14 cellular contexts compared by ENCODE assay signal in genomic region chr22:39463931-39464390, GRCh38. TPM values are rescaled to one million over a fixed set of nuclear protein-coding genes. Genes with fewer than 3 reads are reported as not detected.
DNase-seq lines count a peak whose midpoint lies in the region; ATAC-seq, FAIRE-seq and TF ChIP-seq lines count a peak whose summit lies in the region.
"Had no signal": no experiment of that assay in that cellular context is flagged by ENCODE, and none has a peak within 500 bp of the region (broad histone marks: within the 10 kb centered on the region; RNA-seq: fewer than 3 reads in every experiment).

No MANE protein-coding gene starts in this region.

- no peak overlapping the region for H3K56ac ChIP-seq in H1 (replicated peaks; ENCODE audit: insufficient read length, low read depth, low read length)

- H3K27ac ChIP-seq in H1 (ENCODE audit: low read depth, low read length) (no peak overlapping the region), thyroid gland (peak overlapping the region; percentile 47 to 71 (median 59))

- H3K79me2 ChIP-seq in H1 (ENCODE audit: control insufficient read depth in 1 of 2, insufficient read depth in 2 of 2, low read length in 2 of 2), result no peaks in the 10 kb centered on the region

- CTCF ChIA-PET in H1 (lab: Charles Lee; ENCODE audit: partially characterized antibody), result interaction anchor here (0.6 to 6.0 kb wide), 9 partner anchors 25 to 154 kb away, joined by 3 to 60 read pairs (median 4); no protein-coding TSS in a partner anchor

- no peak overlapping the region for H4K91ac ChIP-seq in H1 (replicated peaks; ENCODE audit: insufficient read length, low read length)

- H3K23ac ChIP-seq in H1 (ENCODE audit: insufficient read length), result no peak overlapping the region

- H3K9me3 Mint-ChIP-seq in memory B cell (no peaks in the 10 kb centered on the region), progenitor cell of endocrine pancreas (ENCODE audit: low read depth) (no peaks in the 10 kb centered on the region)
- H3K9me3 Mint-ChIP-seq: activated naive CD4-positive, alpha-beta T cell treated with anti-CD3 and anti-CD28 coated beads, Interleukin-2, amount 50 U/mL, for 24 hours; endodermal cell had no signal

- no peaks in the 10 kb centered on the region for H3K27me3 ChIP-seq in H1 (replicated peaks in 1 of 4; ENCODE audit: control insufficient read depth in 3 of 4, extremely low read depth in 1 of 4, insufficient read depth in 3 of 4, low read length in 3 of 4)
- H3K27me3 ChIP-seq in thyroid gland, result no peaks in the 10 kb centered on the region

- H3K4me1 Mint-ChIP-seq in memory B cell (peaks cover 65% of the 10 kb centered on the region), progenitor cell of endocrine pancreas (ENCODE audit: low read depth) (peaks cover 3% of the 10 kb centered on the region)
- H3K4me1 Mint-ChIP-seq: activated naive CD4-positive, alpha-beta T cell treated with anti-CD3 and anti-CD28 coated beads, Interleukin-2, amount 50 U/mL, for 24 hours; endodermal cell had no signal

- no peak overlapping the region for H2BK5ac ChIP-seq in H1 (ENCODE audit: low read depth, low read length)

- TF ChIP-seq CTCF in H1 (IDR thresholded peaks at IDR 0.05; ENCODE audit: control extremely low read depth in 1 of 3, insufficient read depth in 1 of 3, low read depth in 1 of 3, low read length in 3 of 3) (no peak), thyroid gland (IDR thresholded peaks at IDR 0.05) (no peak), progenitor cell of endocrine pancreas (IDR thresholded peaks at IDR 0.05; ENCODE audit: unreplicated experiment) (no peak)

- H3K14ac ChIP-seq in H1 (ENCODE audit: insufficient read length), result no peak overlapping the region

- H3K4me1 ChIP-seq in H1 (replicated peaks in 1 of 4; ENCODE audit: control insufficient read depth in 3 of 4, insufficient read depth in 4 of 4, low read length in 3 of 4) (no peaks in the 10 kb centered on the region; a peak in 2 of 7 replicates), thyroid gland (peaks cover 11 to 27% of the 10 kb centered on the region in 2 donors)

- peaks cover 2% of the 10 kb centered on the region for H3K36me3 Mint-ChIP-seq in memory B cell
- H3K36me3 Mint-ChIP-seq in progenitor cell of endocrine pancreas (ENCODE audit: insufficient read depth), result no peaks in the 10 kb centered on the region
- H3K36me3 Mint-ChIP-seq: activated naive CD4-positive, alpha-beta T cell treated with anti-CD3 and anti-CD28 coated beads, Interleukin-2, amount 50 U/mL, for 24 hours had no signal

- H3K9me3 ChIP-seq in H1 (ENCODE audit: insufficient read depth in 2 of 2, low read depth in 1 of 2, low read length in 1 of 2) (no peaks in the 10 kb centered on the region), thyroid gland (no peaks in the 10 kb centered on the region)

- H3K4me3 Mint-ChIP-seq in memory B cell, result peak overlapping the region; percentile 21
- H3K4me3 Mint-ChIP-seq in progenitor cell of endocrine pancreas (ENCODE audit: low read depth), result no peak overlapping the region
- H3K4me3 Mint-ChIP-seq: activated naive CD4-positive, alpha-beta T cell treated with anti-CD3 and anti-CD28 coated beads, Interleukin-2, amount 50 U/mL, for 24 hours; endodermal cell had no signal

- H3K4me3 ChIP-seq in H1 (ENCODE audit: extremely low read depth in 1 of 4, insufficient read depth in 2 of 4, low read depth in 3 of 4, low read length in 4 of 4) (no peak overlapping the region), thyroid gland (replicated peaks in 1 of 3) (no peak overlapping the region)

- TF ChIP-seq EP300 in H1 (IDR thresholded peaks at IDR 0.05; ENCODE audit: borderline replicate concordance in 1 of 2, low read depth in 2 of 2, low read length in 2 of 2), result no peak

- no peak overlapping the region for H3K18ac ChIP-seq in H1 (ENCODE audit: extremely low read depth, low read length)

- intact Hi-C loops in thyroid gland (cut with DNase I), result no loop called here

- TF ChIP-seq RAD21 in H1 (IDR thresholded peaks at IDR 0.05 in 1 of 2, conservative IDR thresholded peaks at IDR 0.05 in 1 of 2; ENCODE audit: low read depth in 2 of 2, low read length in 2 of 2), result no peak

- H3K4ac ChIP-seq in H1 (replicated peaks; ENCODE audit: insufficient read length, low read depth, low read length), result no peak overlapping the region

- no peak overlapping the region for H2BK120ac ChIP-seq in H1 (replicated peaks; ENCODE audit: low read depth, low read length)

- H3K4me2 ChIP-seq in H1 (ENCODE audit: insufficient read depth in 1 of 2, low read depth in 2 of 2, low read length in 2 of 2), result no peak overlapping the region

- no peak overlapping the region for H2AFZ ChIP-seq in H1 (ENCODE audit: low read length)

- no peak overlapping the region for H2BK15ac ChIP-seq in H1 (ENCODE audit: low read length)

- H3K79me1 ChIP-seq in H1 (ENCODE audit: low read depth, low read length), result no peaks in the 10 kb centered on the region; the same call in 1 of the 2 replicates

- no peak overlapping the region for H2BK12ac ChIP-seq in H1 (ENCODE audit: low read depth, low read length)

- no peak overlapping the region for H2BK20ac ChIP-seq in H1 (ENCODE audit: low read length)

- no peak overlapping the region; a peak in 2 of 7 replicates for H3K9ac ChIP-seq in H1 (replicated peaks in 1 of 4; ENCODE audit: extremely low read depth in 1 of 4, low read depth in 3 of 4, low read length in 3 of 4)

- H3K23me2 ChIP-seq in H1 (ENCODE audit: low read depth, low read length), result no peaks in the 10 kb centered on the region

- 0 out of 2 replicates have a peak overlapping the region, but pooled peaks have one; percentile 2 for H4K8ac ChIP-seq in H1 (ENCODE audit: extremely low read depth, insufficient read depth, low read length)

- POLR2A ChIA-PET in H1 (lab: Charles Lee; ENCODE audit: partially characterized antibody), result interaction anchor here (0.6 to 1.1 kb wide), 5 partner anchors 13 to 61 kb away, joined by 3 read pairs; a partner anchor contains a TSS

- TF ChIP-seq POLR2A in H1 (IDR thresholded peaks at IDR 0.05; ENCODE audit: control extremely low read depth in 1 of 2, low read depth in 2 of 2, low read length in 2 of 2), result no peak
- no peak for TF ChIP-seq POLR2A in thyroid gland (IDR thresholded peaks at IDR 0.05)

- H3K27me3 Mint-ChIP-seq in memory B cell (no peaks in the 10 kb centered on the region), progenitor cell of endocrine pancreas (no peaks in the 10 kb centered on the region)

- no peaks in the 10 kb centered on the region for H3K36me3 ChIP-seq in H1 (ENCODE audit: control insufficient read depth in 2 of 4, insufficient read depth in 4 of 4, low read length in 3 of 4)
- H3K36me3 ChIP-seq in thyroid gland, result no peaks in the 10 kb centered on the region

- DNase-seq in NCI-H226 (peak; percentile 48), H1 (ENCODE audit: low read depth in 1 of 2, low spot score in 2 of 2) (no peak), memory B cell (ENCODE audit: low spot score in 2 of 2) (no peak), thyroid gland (peak; percentile 97), NAMALWA (ENCODE audit: low spot score) (no peak), progenitor cell of endocrine pancreas (ENCODE audit: low spot score, unreplicated experiment) (no peak)
- DNase-seq: activated CD4-positive, alpha-beta T cell treated with anti-CD3 and anti-CD28 coated beads, Interleukin-2, amount 50 U/mL, for 1 hour; DMS53; endodermal cell; KG1; NCI-H524 treated with DMSO at 0.1 percent for 48 hours had no signal

- ATAC-seq in memory B cell (ENCODE audit: low read depth), result no peak
- no peak for ATAC-seq in GM19328 (IDR thresholded peaks at IDR 0.05; ENCODE audit: unreplicated experiment)
- ATAC-seq: SK-N-SH treated with all-trans-retinoic acid at 6 μM for 48 hours had no signal

- no peak for FAIRE-seq in H1 (lab: Jason Lieb, UNC)

- peaks cover 0 to 8% of the 10 kb centered on the region in 2 experiments for H4K20me1 ChIP-seq in H1 (replicated peaks in 1 of 2; ENCODE audit: control insufficient read depth in 1 of 2, insufficient read depth in 2 of 2, low read length in 2 of 2)

- H4K5ac ChIP-seq in H1 (ENCODE audit: insufficient read length, low read depth, low read length), result no peak overlapping the region

- H2AK5ac ChIP-seq in H1 (ENCODE audit: low read depth, low read length), result no peak overlapping the region

- 88% methylated on average over 10 of the region's 10 CpGs; no CpG with 5 or more reads in 1 of the 2 experiments for WGBS in H1 (ENCODE audit: extremely low coverage in 1 of 2, insufficient coverage in 1 of 2, insufficient read length in 1 of 2, insufficient replicate concordance in 2 of 2, low coverage in 1 of 2, low lambda C conversion rate in 2 of 2, missing lambda C conversion rate in 1 of 2), 2 experiments
- WGBS in thyroid gland, 2 donors, result 45 to 59% methylated on average over 9 of the region's 10 CpGs

- H3K27ac Mint-ChIP-seq in memory B cell (peak overlapping the region; percentile 93), progenitor cell of endocrine pancreas (no peak overlapping the region)
- H3K27ac Mint-ChIP-seq: activated naive CD4-positive, alpha-beta T cell treated with anti-CD3 and anti-CD28 coated beads, Interleukin-2, amount 50 U/mL, for 24 hours; endodermal cell had no signal

RNA-seq across cellular contexts. Expression of gene MGAT3, which starts 7.1 kb away (rescaled TPM):
- total RNA-seq in H1 (2021; fragmentation: NEBNext Ultra II Directional; extraction: Animal tissue kit (Norgen Biotek cat#: 25700)), result 8.5 and 9.2 TPM in 2 replicates
- 4.3 and 6.3 TPM in 2 replicates for polyA plus RNA-seq in H1 (2011; rRNA removed)
- 4.7 TPM for polyA plus RNA-seq in H1 (2011; cell fraction: cytosol; rRNA removed)
- 6.4 TPM for polyA plus RNA-seq in H1 (2011; cell fraction: nucleus; rRNA removed)
- 6.4 to 8.6 TPM (median 7.1 TPM) in 4 replicates for polyA plus RNA-seq in H1 (2012, experiment 1 of 2)
- polyA plus RNA-seq in H1 (2012, experiment 2 of 2), result 5.9 TPM
- 5.5 TPM for polyA plus RNA-seq in H1 (2013, experiment 1 of 2)
- 5.2 TPM for polyA plus RNA-seq in H1 (2013, experiment 2 of 2)
- 5.9 and 6.3 TPM in 2 replicates for polyA minus RNA-seq in H1 (2011; rRNA and poly(A)+ RNA removed)
- 7.0 TPM for polyA minus RNA-seq in H1 (2011; cell fraction: cytosol; rRNA and poly(A)+ RNA removed)
- 4.2 TPM for polyA minus RNA-seq in H1 (2011; cell fraction: nucleus; rRNA and poly(A)+ RNA removed)
- total RNA-seq in thyroid gland, result 1 to 10 TPM in 2 of 4 donors, under 1 TPM in 2; 0.45 to 1.6 (median 0.90) TPM
- 28.8 and 32.7 TPM in 2 replicates for total RNA-seq in progenitor cell of endocrine pancreas

RNA-seq across cellular contexts. Expression of gene MIEF1, which starts 38.1 kb away (rescaled TPM):
- 31.4 and 32.7 TPM in 2 replicates for total RNA-seq in H1 (2021; fragmentation: NEBNext Ultra II Directional; extraction: Animal tissue kit (Norgen Biotek cat#: 25700))
- 16.8 and 21.0 TPM in 2 replicates for polyA plus RNA-seq in H1 (2011; rRNA removed)
- polyA plus RNA-seq in H1 (2011; cell fraction: cytosol; rRNA removed), result 16.4 TPM
- 18.5 TPM for polyA plus RNA-seq in H1 (2011; cell fraction: nucleus; rRNA removed)
- polyA plus RNA-seq in H1 (2012, experiment 1 of 2), result 22.0 to 25.2 TPM (median 22.9 TPM) in 4 replicates
- 14.3 TPM for polyA plus RNA-seq in H1 (2012, experiment 2 of 2)
- 18.5 TPM for polyA plus RNA-seq in H1 (2013, experiment 1 of 2)
- 18.4 TPM for polyA plus RNA-seq in H1 (2013, experiment 2 of 2)
- polyA minus RNA-seq in H1 (2011; rRNA and poly(A)+ RNA removed), result 36.0 and 36.1 TPM in 2 replicates
- 17.9 TPM for polyA minus RNA-seq in H1 (2011; cell fraction: cytosol; rRNA and poly(A)+ RNA removed)
- 17.9 TPM for polyA minus RNA-seq in H1 (2011; cell fraction: nucleus; rRNA and poly(A)+ RNA removed)
- total RNA-seq in thyroid gland (10 to 100 TPM; 21.4 to 30.5 (median 26.7) TPM), progenitor cell of endocrine pancreas (30.5 and 32.4 TPM in 2 replicates)

RNA-seq across cellular contexts. Expression of gene ATF4, which starts 56.4 kb away (rescaled TPM):
- 543 and 553 TPM in 2 replicates for total RNA-seq in H1 (2021; fragmentation: NEBNext Ultra II Directional; extraction: Animal tissue kit (Norgen Biotek cat#: 25700))
- polyA plus RNA-seq in H1 (2011; rRNA removed), result 685 and 704 TPM in 2 replicates
- polyA plus RNA-seq in H1 (2011; cell fraction: cytosol; rRNA removed), result 868 TPM
- 703 TPM for polyA plus RNA-seq in H1 (2011; cell fraction: nucleus; rRNA removed)
- polyA plus RNA-seq in H1 (2012, experiment 1 of 2), result 598 to 685 TPM (median 617 TPM) in 4 replicates
- 699 TPM for polyA plus RNA-seq in H1 (2012, experiment 2 of 2)
- polyA plus RNA-seq in H1 (2013, experiment 1 of 2), result 476 TPM
- polyA plus RNA-seq in H1 (2013, experiment 2 of 2), result 475 TPM
- polyA minus RNA-seq in H1 (2011; rRNA and poly(A)+ RNA removed), result 314 and 359 TPM in 2 replicates
- 150 TPM for polyA minus RNA-seq in H1 (2011; cell fraction: cytosol; rRNA and poly(A)+ RNA removed)
- polyA minus RNA-seq in H1 (2011; cell fraction: nucleus; rRNA and poly(A)+ RNA removed), result 255 TPM
- total RNA-seq in thyroid gland (100 to 1,000 TPM; 173 to 273 (median 210) TPM), progenitor cell of endocrine pancreas (332 and 356 TPM in 2 replicates)

Comparison
In these comparisons a context has a peak if more than half of its experiments do, and no peak if none do; other contexts are left out.
1. DNase-seq: peak in NCI-H226 (single experiment) and thyroid gland (2 of 2); none in H1 (0 of 2), memory B cell (0 of 2), NAMALWA (single experiment) and progenitor cell of endocrine pancreas (single experiment).